In the genomic region with DNA sequence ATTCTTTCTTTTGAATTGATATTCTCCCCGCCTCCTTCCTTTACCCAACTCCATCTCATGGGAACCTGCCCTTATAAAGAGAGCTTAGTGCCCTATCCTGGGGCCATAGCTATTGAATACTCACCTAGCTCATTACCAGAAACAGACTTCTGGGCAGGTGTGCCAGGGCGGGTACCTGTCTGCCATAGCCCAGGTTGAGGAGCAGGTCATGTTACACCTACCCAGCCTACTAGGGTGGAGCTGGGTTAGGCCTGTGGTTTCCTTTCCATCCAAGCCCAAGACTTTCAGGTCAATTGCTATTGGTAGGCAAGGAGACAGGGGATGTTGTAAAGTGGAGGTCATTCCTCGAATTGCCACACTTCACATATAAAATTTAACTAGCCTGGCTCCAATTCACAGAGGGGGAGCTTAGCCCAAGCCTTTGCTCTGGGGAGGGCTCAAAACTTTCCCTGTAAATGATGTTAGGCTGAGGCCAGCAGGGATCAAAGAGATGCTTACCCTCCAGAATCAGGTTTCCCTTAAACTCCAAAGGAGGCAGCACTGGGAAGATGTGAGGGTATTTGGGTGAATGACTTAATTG, we compare ENCODE assay signal across 13 cellular contexts.
DNase-seq lines count a peak whose midpoint lies in the region; ATAC-seq, FAIRE-seq and TF ChIP-seq lines count a peak whose summit lies in the region.
"Had no signal": no experiment of that assay in that cellular context is flagged by ENCODE, and none has a peak within 500 bp of the region (broad histone marks: within the 10 kb centered on the region; RNA-seq: fewer than 3 reads in every experiment).

No MANE protein-coding gene starts in this region.

- H3K27ac ChIP-seq in heart right ventricle (peak overlapping the region in 9 of 10 donors; percentile 34 to 97 (median 93)), iPS-20b (ENCODE audit: low read length) (no peak overlapping the region), A673 (ENCODE audit: low read depth, low read length, poor library complexity, severe bottlenecking) (no peak overlapping the region)
- H3K27ac ChIP-seq: lower lobe of right lung, upper lobe of right lung, WERI-Rb-1 had no signal

- H3K4me1 ChIP-seq in heart right ventricle (peaks cover 22 to 100% (median 77%) of the 10 kb centered on the region in 9 donors), adipocyte (ENCODE audit: control insufficient read depth, insufficient read depth, low read length) (peaks cover 73% of the 10 kb centered on the region), iPS-20b (ENCODE audit: insufficient read depth, low read length) (peaks cover 41% of the 10 kb centered on the region), A673 (ENCODE audit: insufficient read depth, low read length, poor library complexity, severe bottlenecking) (peaks cover 22% of the 10 kb centered on the region)

- H3K27me3 ChIP-seq in heart right ventricle (peaks cover 0 to 16% (median 0%) of the 10 kb centered on the region in 7 donors), adipocyte (replicated peaks; ENCODE audit: control insufficient read depth, insufficient read depth, low read length) (no peaks in the 10 kb centered on the region), iPS-20b (ENCODE audit: insufficient read depth, low read length) (no peaks in the 10 kb centered on the region), A673 (replicated peaks; ENCODE audit: insufficient read depth, low read depth, low read length, poor library complexity) (no peaks in the 10 kb centered on the region)
- H3K27me3 ChIP-seq: upper lobe of right lung had no signal

- peak overlapping the region in 6 of 10 donors; percentile 2 to 93 (median 87) for H3K4me3 ChIP-seq in heart right ventricle
- peak overlapping the region; percentile 89 for H3K4me3 ChIP-seq in adipocyte (ENCODE audit: low read length)
- peak overlapping the region; percentile 19; the same call in 1 of the 2 replicates for H3K4me3 ChIP-seq in iPS-20b (ENCODE audit: low read length)
- no peak overlapping the region for H3K4me3 ChIP-seq in A673 (ENCODE audit: low read depth, low read length, poor library complexity, severe bottlenecking)
- H3K4me3 ChIP-seq: upper lobe of right lung had no signal

- H3K9ac ChIP-seq in adipocyte (ENCODE audit: low read length), result peak overlapping the region; percentile 97
- H3K9ac ChIP-seq in iPS-20b (ENCODE audit: low read depth, low read length), result no peak overlapping the region

- peaks cover 53% of the 10 kb centered on the region for H3K4me1 Mint-ChIP-seq in type B pancreatic cell (ENCODE audit: unreplicated experiment)

- H3K27me3 Mint-ChIP-seq in type B pancreatic cell, result no peaks in the 10 kb centered on the region

- no peaks in the 10 kb centered on the region for H3K9me3 Mint-ChIP-seq in type B pancreatic cell

- peaks cover 13% of the 10 kb centered on the region for H3K36me3 Mint-ChIP-seq in type B pancreatic cell

- POLR2A ChIA-PET in A673 (lab: Charles Lee; ENCODE audit: low non-redundant PET), result no interaction called here

- no peak for DNase-seq in heart right ventricle
- DNase-seq in Right ventricle myocardium inferior (ENCODE audit: missing footprints), result no peak
- no peak for DNase-seq in adipocyte (ENCODE audit: low read depth)
- no peak for DNase-seq in type B pancreatic cell (ENCODE audit: extremely low spot score, unreplicated experiment)
- no peak for DNase-seq in A673 (ENCODE audit: low spot score)
- DNase-seq in NCI-H1105 treated with DMSO at 0.1 percent for 48 hours (lab: John Stamatoyannopoulos, UW), result no peak
- no peak for DNase-seq in HTR-8/SVneo (ENCODE audit: insufficient read length, low spot score)
- DNase-seq: cerebellar nuclear complex, lower lobe of right lung, NCI-H2081 treated with DMSO at 0.1 percent for 48 hours, upper lobe of right lung, WERI-Rb-1 had no signal

- 63 to 67% methylated on average over 3 of the region's 3 CpGs for WGBS in heart right ventricle, 2 donors

- no TSS peak for BruUV-seq in A673 (replicated peaks; lab: Mats Ljungman, UMichigan)

- H3K9me3 ChIP-seq in heart right ventricle (no peaks in the 10 kb centered on the region), adipocyte (ENCODE audit: control insufficient read depth, low read length) (no peaks in the 10 kb centered on the region), iPS-20b (ENCODE audit: insufficient read depth, low read depth, low read length) (no peaks in the 10 kb centered on the region), A673 (ENCODE audit: low read depth, low read length, poor library complexity, severe bottlenecking) (no peaks in the 10 kb centered on the region)
- H3K9me3 ChIP-seq: lower lobe of right lung, upper lobe of right lung had no signal

- H3K36me3 ChIP-seq in heart right ventricle (peaks cover 0 to 37% (median 8%) of the 10 kb centered on the region in 9 donors), adipocyte (ENCODE audit: control insufficient read depth, insufficient read depth, low read length, severe bottlenecking) (peaks cover 36% of the 10 kb centered on the region), iPS-20b (ENCODE audit: insufficient read depth, low read depth, low read length) (peaks cover 5% of the 10 kb centered on the region), A673 (ENCODE audit: insufficient read depth, low read length, poor library complexity, severe bottlenecking) (no peaks in the 10 kb centered on the region)
- H3K36me3 ChIP-seq: lower lobe of right lung, upper lobe of right lung had no signal

- no peak for ATAC-seq in heart right ventricle
- ATAC-seq in Right ventricle myocardium inferior, result no peak
- ATAC-seq: lower lobe of right lung, upper lobe of right lung had no signal

- peak overlapping the region; percentile 96 for H3K4me3 Mint-ChIP-seq in type B pancreatic cell

- intact Hi-C loops in heart right ventricle (cut with DNase I), result loop anchor here in 4 of 10 donors (2.0 to 5.0 kb wide), 4 partner anchors 35 to 50 kb away; no protein-coding TSS in a partner anchor
- intact Hi-C loops in Right ventricle myocardium inferior (cut with DNase I), result no loop called here
- intact Hi-C loops in A673 (cut with micrococcal nuclease; ENCODE audit: unreplicated experiment), result no loop called here

- CTCF ChIA-PET in A673 (lab: Charles Lee), result no interaction called here

- TF ChIP-seq CTCF in heart right ventricle (IDR thresholded peaks at IDR 0.05), result no peak
- no peak for TF ChIP-seq CTCF in type B pancreatic cell (conservative IDR thresholded peaks at IDR 0.05)
- TF ChIP-seq CTCF in A673 (conservative IDR thresholded peaks at IDR 0.05; ENCODE audit: low read depth, low read length), result no peak

- no peak overlapping the region for H3K27ac Mint-ChIP-seq in type B pancreatic cell

- no peak for FAIRE-seq in HTR-8/SVneo (lab: Jason Lieb, UNC)

Comparison
In these comparisons a context has a peak if more than half of its experiments do, and no peak if none do; other contexts are left out.
1. H3K27ac ChIP-seq: peak in heart right ventricle (9 of 10); none in iPS-20b (single experiment) and A673 (single experiment).